In the genomic region with DNA sequence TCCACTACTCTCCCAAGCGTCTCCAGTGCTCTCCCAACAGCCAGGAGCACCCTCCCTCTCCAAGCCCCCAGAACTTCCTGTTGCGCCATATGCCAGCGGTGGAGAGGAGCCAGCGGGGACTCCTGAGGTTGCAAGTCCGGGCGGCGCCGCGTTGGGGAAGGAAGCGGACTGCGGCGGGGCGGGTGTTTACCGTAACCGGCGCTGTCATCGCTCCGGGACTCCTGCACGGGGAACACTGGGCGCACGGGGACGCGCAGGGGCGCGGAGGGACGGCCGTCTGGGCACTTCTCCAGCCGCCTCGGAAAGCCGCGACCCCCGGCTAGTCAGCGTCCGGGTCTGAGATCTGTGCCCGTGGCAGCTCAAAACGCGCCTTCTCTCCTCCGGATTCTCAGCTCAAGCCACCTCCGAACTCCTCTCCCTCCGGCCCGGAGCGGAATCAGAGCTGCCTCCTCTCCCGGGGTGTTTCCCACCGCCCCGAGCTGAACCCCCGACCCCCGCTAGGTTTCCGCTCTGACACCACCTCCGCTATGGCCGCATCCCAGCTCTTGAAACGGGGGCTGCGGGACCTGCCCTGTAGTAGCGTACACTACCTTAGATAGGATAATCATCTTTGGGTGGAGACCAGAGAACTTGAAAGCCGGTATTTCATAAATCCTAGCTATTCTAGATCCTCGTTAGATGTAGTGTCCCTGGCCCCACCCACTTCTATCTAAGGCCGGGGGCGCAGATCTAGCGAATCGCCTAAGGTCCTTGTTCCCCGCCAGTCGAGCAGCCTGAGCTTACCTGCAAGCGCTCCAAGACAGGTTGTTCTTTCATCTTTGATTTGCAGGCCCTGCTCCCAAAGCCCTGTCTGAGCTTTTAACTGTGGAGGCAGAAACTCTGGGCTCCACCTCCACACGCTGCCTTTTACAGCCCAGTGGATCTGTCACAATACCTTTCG, we compare ENCODE assay signal across 1 cellular context.
TF ChIP-seq lines count a peak whose summit lies in the region.

A gene with protein sequence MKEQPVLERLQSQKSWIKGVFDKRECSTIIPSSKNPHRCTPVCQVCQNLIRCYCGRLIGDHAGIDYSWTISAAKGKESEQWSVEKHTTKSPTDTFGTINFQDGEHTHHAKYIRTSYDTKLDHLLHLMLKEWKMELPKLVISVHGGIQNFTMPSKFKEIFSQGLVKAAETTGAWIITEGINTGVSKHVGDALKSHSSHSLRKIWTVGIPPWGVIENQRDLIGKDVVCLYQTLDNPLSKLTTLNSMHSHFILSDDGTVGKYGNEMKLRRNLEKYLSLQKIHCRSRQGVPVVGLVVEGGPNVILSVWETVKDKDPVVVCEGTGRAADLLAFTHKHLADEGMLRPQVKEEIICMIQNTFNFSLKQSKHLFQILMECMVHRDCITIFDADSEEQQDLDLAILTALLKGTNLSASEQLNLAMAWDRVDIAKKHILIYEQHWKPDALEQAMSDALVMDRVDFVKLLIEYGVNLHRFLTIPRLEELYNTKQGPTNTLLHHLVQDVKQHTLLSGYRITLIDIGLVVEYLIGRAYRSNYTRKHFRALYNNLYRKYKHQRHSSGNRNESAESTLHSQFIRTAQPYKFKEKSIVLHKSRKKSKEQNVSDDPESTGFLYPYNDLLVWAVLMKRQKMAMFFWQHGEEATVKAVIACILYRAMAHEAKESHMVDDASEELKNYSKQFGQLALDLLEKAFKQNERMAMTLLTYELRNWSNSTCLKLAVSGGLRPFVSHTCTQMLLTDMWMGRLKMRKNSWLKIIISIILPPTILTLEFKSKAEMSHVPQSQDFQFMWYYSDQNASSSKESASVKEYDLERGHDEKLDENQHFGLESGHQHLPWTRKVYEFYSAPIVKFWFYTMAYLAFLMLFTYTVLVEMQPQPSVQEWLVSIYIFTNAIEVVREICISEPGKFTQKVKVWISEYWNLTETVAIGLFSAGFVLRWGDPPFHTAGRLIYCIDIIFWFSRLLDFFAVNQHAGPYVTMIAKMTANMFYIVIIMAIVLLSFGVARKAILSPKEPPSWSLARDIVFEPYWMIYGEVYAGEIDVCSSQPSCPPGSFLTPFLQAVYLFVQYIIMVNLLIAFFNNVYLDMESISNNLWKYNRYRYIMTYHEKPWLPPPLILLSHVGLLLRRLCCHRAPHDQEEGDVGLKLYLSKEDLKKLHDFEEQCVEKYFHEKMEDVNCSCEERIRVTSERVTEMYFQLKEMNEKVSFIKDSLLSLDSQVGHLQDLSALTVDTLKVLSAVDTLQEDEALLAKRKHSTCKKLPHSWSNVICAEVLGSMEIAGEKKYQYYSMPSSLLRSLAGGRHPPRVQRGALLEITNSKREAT (N-terminal part only) (minus strand): TSS at position 881 of the 940 bp plus-strand sequence. CDS start 65 bp downstream, at position 816.

TF ChIP-seq in HepG2, 621 proteins besides CTCF, POLR2A, EP300 and RAD21 (continued from another document and continues in another):
- TF ChIP-seq, protein P1, sequence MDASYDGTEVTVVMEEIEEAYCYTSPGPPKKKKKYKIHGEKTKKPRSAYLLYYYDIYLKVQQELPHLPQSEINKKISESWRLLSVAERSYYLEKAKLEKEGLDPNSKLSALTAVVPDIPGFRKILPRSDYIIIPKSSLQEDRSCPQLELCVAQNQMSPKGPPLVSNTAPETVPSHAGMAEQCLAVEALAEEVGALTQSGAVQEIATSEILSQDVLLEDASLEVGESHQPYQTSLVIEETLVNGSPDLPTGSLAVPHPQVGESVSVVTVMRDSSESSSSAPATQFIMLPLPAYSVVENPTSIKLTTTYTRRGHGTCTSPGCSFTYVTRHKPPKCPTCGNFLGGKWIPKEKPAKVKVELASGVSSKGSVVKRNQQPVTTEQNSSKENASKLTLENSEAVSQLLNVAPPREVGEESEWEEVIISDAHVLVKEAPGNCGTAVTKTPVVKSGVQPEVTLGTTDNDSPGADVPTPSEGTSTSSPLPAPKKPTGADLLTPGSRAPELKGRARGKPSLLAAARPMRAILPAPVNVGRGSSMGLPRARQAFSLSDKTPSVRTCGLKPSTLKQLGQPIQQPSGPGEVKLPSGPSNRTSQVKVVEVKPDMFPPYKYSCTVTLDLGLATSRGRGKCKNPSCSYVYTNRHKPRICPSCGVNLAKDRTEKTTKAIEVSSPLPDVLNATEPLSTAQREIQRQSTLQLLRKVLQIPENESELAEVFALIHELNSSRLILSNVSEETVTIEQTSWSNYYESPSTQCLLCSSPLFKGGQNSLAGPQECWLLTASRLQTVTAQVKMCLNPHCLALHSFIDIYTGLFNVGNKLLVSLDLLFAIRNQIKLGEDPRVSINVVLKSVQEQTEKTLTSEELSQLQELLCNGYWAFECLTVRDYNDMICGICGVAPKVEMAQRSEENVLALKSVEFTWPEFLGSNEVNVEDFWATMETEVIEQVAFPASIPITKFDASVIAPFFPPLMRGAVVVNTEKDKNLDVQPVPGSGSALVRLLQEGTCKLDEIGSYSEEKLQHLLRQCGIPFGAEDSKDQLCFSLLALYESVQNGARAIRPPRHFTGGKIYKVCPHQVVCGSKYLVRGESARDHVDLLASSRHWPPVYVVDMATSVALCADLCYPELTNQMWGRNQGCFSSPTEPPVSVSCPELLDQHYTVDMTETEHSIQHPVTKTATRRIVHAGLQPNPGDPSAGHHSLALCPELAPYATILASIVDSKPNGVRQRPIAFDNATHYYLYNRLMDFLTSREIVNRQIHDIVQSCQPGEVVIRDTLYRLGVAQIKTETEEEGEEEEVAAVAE (CRISPR knock-in tag; IDR thresholded peaks at IDR 0.05; ENCODE audit: borderline replicate concordance), result no peak
- no peak for TF ChIP-seq ZFAT (CRISPR knock-in tag; conservative IDR thresholded peaks at IDR 0.05)
- TF ChIP-seq HOXA7 (CRISPR knock-in tag; IDR thresholded peaks at IDR 0.05), result no peak
- TF ChIP-seq, protein P2, sequence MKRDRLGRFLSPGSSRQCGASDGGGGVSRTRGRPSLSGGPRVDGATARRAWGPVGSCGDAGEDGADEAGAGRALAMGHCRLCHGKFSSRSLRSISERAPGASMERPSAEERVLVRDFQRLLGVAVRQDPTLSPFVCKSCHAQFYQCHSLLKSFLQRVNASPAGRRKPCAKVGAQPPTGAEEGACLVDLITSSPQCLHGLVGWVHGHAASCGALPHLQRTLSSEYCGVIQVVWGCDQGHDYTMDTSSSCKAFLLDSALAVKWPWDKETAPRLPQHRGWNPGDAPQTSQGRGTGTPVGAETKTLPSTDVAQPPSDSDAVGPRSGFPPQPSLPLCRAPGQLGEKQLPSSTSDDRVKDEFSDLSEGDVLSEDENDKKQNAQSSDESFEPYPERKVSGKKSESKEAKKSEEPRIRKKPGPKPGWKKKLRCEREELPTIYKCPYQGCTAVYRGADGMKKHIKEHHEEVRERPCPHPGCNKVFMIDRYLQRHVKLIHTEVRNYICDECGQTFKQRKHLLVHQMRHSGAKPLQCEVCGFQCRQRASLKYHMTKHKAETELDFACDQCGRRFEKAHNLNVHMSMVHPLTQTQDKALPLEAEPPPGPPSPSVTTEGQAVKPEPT (CRISPR knock-in tag; IDR thresholded peaks at IDR 0.05; ENCODE audit: low read depth), result no peak; the same call in 1 of the 2 replicates
- no peak for TF ChIP-seq ZNF607 (CRISPR knock-in tag; IDR thresholded peaks at IDR 0.05; ENCODE audit: borderline replicate concordance)
- TF ChIP-seq, protein P3, sequence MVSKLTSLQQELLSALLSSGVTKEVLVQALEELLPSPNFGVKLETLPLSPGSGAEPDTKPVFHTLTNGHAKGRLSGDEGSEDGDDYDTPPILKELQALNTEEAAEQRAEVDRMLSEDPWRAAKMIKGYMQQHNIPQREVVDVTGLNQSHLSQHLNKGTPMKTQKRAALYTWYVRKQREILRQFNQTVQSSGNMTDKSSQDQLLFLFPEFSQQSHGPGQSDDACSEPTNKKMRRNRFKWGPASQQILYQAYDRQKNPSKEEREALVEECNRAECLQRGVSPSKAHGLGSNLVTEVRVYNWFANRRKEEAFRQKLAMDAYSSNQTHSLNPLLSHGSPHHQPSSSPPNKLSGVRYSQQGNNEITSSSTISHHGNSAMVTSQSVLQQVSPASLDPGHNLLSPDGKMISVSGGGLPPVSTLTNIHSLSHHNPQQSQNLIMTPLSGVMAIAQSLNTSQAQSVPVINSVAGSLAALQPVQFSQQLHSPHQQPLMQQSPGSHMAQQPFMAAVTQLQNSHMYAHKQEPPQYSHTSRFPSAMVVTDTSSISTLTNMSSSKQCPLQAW (CRISPR knock-in tag; IDR thresholded peaks at IDR 0.05), result peak; percentile 39; the same call in 1 of the 2 replicates
- TF ChIP-seq STAT5B (CRISPR knock-in tag; IDR thresholded peaks at IDR 0.05), result no peak
- TF ChIP-seq, protein P4, sequence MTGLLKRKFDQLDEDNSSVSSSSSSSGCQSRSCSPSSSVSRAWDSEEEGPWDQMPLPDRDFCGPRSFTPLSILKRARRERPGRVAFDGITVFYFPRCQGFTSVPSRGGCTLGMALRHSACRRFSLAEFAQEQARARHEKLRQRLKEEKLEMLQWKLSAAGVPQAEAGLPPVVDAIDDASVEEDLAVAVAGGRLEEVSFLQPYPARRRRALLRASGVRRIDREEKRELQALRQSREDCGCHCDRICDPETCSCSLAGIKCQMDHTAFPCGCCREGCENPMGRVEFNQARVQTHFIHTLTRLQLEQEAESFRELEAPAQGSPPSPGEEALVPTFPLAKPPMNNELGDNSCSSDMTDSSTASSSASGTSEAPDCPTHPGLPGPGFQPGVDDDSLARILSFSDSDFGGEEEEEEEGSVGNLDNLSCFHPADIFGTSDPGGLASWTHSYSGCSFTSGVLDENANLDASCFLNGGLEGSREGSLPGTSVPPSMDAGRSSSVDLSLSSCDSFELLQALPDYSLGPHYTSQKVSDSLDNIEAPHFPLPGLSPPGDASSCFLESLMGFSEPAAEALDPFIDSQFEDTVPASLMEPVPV (CRISPR knock-in tag; IDR thresholded peaks at IDR 0.05), result no peak
- no peak for TF ChIP-seq ZNF557 (CRISPR knock-in tag; IDR thresholded peaks at IDR 0.05)
- TF ChIP-seq ZNF652 (CRISPR knock-in tag; IDR thresholded peaks at IDR 0.05; ENCODE audit: borderline replicate concordance, low read depth), result no peak
- TF ChIP-seq ZNF232 (CRISPR knock-in tag; IDR thresholded peaks at IDR 0.05; ENCODE audit: borderline replicate concordance), result no peak
- TF ChIP-seq KLF6 (CRISPR knock-in tag; IDR thresholded peaks at IDR 0.05), result 0 out of 2 replicates have a peak, but pooled peaks have one; percentile 41
- TF ChIP-seq PHF5A (CRISPR knock-in tag; IDR thresholded peaks at IDR 0.05; ENCODE audit: low read depth, unreplicated experiment), result no peak
- TF ChIP-seq ZNF549 (CRISPR knock-in tag; IDR thresholded peaks at IDR 0.05), result no peak
- no peak for TF ChIP-seq HCFC1 (IDR thresholded peaks at IDR 0.05; ENCODE audit: low read depth, low read length)
- TF ChIP-seq NAIF1 (CRISPR knock-in tag; IDR thresholded peaks at IDR 0.05; ENCODE audit: borderline replicate concordance), result no peak; the same call in 1 of the 2 replicates
- TF ChIP-seq, protein P5, sequence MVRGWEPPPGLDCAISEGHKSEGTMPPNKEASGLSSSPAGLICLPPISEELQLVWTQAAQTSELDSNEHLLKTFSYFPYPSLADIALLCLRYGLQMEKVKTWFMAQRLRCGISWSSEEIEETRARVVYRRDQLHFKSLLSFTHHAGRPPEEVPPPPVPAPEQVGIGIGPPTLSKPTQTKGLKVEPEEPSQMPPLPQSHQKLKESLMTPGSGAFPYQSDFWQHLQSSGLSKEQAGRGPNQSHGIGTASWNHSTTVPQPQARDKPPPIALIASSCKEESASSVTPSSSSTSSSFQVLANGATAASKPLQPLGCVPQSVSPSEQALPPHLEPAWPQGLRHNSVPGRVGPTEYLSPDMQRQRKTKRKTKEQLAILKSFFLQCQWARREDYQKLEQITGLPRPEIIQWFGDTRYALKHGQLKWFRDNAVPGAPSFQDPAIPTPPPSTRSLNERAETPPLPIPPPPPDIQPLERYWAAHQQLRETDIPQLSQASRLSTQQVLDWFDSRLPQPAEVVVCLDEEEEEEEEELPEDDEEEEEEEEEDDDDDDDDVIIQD (CRISPR knock-in tag; IDR thresholded peaks at IDR 0.05; ENCODE audit: low read depth), result 0 out of 2 replicates have a peak, but pooled peaks have one; percentile 13
- TF ChIP-seq ZNF30 (CRISPR knock-in tag; IDR thresholded peaks at IDR 0.05), result no peak
- TF ChIP-seq CENPT (CRISPR knock-in tag; IDR thresholded peaks at IDR 0.05; ENCODE audit: low read depth), result no peak
- TF ChIP-seq, protein P6, sequence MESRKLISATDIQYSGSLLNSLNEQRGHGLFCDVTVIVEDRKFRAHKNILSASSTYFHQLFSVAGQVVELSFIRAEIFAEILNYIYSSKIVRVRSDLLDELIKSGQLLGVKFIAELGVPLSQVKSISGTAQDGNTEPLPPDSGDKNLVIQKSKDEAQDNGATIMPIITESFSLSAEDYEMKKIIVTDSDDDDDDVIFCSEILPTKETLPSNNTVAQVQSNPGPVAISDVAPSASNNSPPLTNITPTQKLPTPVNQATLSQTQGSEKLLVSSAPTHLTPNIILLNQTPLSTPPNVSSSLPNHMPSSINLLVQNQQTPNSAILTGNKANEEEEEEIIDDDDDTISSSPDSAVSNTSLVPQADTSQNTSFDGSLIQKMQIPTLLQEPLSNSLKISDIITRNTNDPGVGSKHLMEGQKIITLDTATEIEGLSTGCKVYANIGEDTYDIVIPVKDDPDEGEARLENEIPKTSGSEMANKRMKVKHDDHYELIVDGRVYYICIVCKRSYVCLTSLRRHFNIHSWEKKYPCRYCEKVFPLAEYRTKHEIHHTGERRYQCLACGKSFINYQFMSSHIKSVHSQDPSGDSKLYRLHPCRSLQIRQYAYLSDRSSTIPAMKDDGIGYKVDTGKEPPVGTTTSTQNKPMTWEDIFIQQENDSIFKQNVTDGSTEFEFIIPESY (CRISPR knock-in tag; IDR thresholded peaks at IDR 0.05), result no peak
- TF ChIP-seq KLF15 (CRISPR knock-in tag; IDR thresholded peaks at IDR 0.05; ENCODE audit: borderline replicate concordance), result no peak
- TF ChIP-seq HOXA3 (CRISPR knock-in tag; IDR thresholded peaks at IDR 0.05), result no peak
- no peak for TF ChIP-seq GZF1 (CRISPR knock-in tag; IDR thresholded peaks at IDR 0.05)
- peak; percentile 71; the same call in 1 of the 2 replicates for TF ChIP-seq HDAC1 (CRISPR knock-in tag; IDR thresholded peaks at IDR 0.05)
- no peak for TF ChIP-seq NBN (conservative IDR thresholded peaks at IDR 0.05)
- no peak for TF ChIP-seq ARNT (IDR thresholded peaks at IDR 0.05)
- TF ChIP-seq FOXA3 (CRISPR knock-in tag; IDR thresholded peaks at IDR 0.05), result peak; percentile 52; the same call in 1 of the 2 replicates
- TF ChIP-seq, protein P7, sequence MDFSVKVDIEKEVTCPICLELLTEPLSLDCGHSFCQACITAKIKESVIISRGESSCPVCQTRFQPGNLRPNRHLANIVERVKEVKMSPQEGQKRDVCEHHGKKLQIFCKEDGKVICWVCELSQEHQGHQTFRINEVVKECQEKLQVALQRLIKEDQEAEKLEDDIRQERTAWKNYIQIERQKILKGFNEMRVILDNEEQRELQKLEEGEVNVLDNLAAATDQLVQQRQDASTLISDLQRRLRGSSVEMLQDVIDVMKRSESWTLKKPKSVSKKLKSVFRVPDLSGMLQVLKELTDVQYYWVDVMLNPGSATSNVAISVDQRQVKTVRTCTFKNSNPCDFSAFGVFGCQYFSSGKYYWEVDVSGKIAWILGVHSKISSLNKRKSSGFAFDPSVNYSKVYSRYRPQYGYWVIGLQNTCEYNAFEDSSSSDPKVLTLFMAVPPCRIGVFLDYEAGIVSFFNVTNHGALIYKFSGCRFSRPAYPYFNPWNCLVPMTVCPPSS (IDR thresholded peaks at IDR 0.05), result no peak
- TF ChIP-seq, protein P8, sequence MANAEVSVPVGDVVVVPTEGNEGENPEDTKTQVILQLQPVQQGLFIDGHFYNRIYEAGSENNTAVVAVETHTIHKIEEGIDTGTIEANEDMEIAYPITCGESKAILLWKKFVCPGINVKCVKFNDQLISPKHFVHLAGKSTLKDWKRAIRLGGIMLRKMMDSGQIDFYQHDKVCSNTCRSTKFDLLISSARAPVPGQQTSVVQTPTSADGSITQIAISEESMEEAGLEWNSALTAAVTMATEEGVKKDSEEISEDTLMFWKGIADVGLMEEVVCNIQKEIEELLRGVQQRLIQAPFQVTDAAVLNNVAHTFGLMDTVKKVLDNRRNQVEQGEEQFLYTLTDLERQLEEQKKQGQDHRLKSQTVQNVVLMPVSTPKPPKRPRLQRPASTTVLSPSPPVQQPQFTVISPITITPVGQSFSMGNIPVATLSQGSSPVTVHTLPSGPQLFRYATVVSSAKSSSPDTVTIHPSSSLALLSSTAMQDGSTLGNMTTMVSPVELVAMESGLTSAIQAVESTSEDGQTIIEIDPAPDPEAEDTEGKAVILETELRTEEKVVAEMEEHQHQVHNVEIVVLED (CRISPR knock-in tag; IDR thresholded peaks at IDR 0.05; ENCODE audit: borderline replicate concordance), result no peak
- TF ChIP-seq SAP130 (CRISPR knock-in tag; IDR thresholded peaks at IDR 0.05; ENCODE audit: low read depth), result peak; percentile 71
